Comparison of ENCODE assay signal across 24 cellular contexts in genomic region chr2:43825841-43826240, GRCh38. TPM values are rescaled to one million over a fixed set of nuclear protein-coding genes. Genes with fewer than 3 reads are reported as not detected.
DNase-seq lines count a peak whose midpoint lies in the region; ATAC-seq, FAIRE-seq and TF ChIP-seq lines count a peak whose summit lies in the region.
"Had no signal": no experiment of that assay in that cellular context is flagged by ENCODE, and none has a peak within 500 bp of the region (broad histone marks: within the 10 kb centered on the region; RNA-seq: fewer than 3 reads in every experiment).

No MANE protein-coding gene starts in this region.

- H3K36me3 ChIP-seq in esophagus muscularis mucosa, result no peaks in the 10 kb centered on the region
- H3K36me3 ChIP-seq in HepG2 (replicated peaks in 1 of 2; ENCODE audit: control insufficient read depth in 1 of 2, insufficient read depth in 2 of 2, low read length in 2 of 2), result peaks cover 26 to 60% of the 10 kb centered on the region in 2 experiments
- H3K36me3 ChIP-seq in naive thymus-derived CD4-positive, alpha-beta T cell (ENCODE audit: control insufficient read depth in 2 of 3, insufficient read depth in 3 of 3, low read length in 3 of 3), result no peaks in the 10 kb centered on the region
- H3K36me3 ChIP-seq: HAP-1 had no signal

- intact Hi-C loops in esophagus muscularis mucosa (cut with DNase I) (no loop called here), HepG2 (cut with micrococcal nuclease; ENCODE audit: unreplicated experiment) (no loop called here)
- intact Hi-C loops in activated T-helper 2 cell treated with anti-CD3 and anti-CD28 coated beads, Interferon-gamma antibody, Interleukin-2, Interleukin-4, amounts not matched to agents 10 μg/mL and 5 μg/mL and 100 μg/mL, durations not matched to agents 14 hours and 24 hours and 36 hours (cut with micrococcal nuclease), result no loop called here
- intact Hi-C loops in naive thymus-derived CD4-positive, alpha-beta T cell (cut with micrococcal nuclease), result no loop called here

- FAIRE-seq in HepG2 (lab: Jason Lieb, UNC), result no peak
- FAIRE-seq: GM12891, GM18507, H54 had no signal

- H3K4me1 Mint-ChIP-seq in osteocyte (ENCODE audit: unreplicated experiment), result no peaks in the 10 kb centered on the region
- no peaks in the 10 kb centered on the region for H3K4me1 Mint-ChIP-seq in activated T-helper 2 cell treated with anti-CD3 and anti-CD28 coated beads, Interferon-gamma antibody, Interleukin-2, Interleukin-4, amounts not matched to agents 10 μg/mL and 5 μg/mL and 100 μg/mL, durations not matched to agents 14 hours and 24 hours and 36 hours (ENCODE audit: low read depth)
- H3K4me1 Mint-ChIP-seq in naive thymus-derived CD4-positive, alpha-beta T cell, result peaks cover 0 to 3% (median 0%) of the 10 kb centered on the region in 7 donors
- H3K4me1 Mint-ChIP-seq: CD4-positive, alpha-beta memory T cell had no signal

- no peak overlapping the region for H3K27ac Mint-ChIP-seq in osteocyte (ENCODE audit: unreplicated experiment)
- no peak overlapping the region for H3K27ac Mint-ChIP-seq in activated T-helper 2 cell treated with anti-CD3 and anti-CD28 coated beads, Interferon-gamma antibody, Interleukin-2, Interleukin-4, amounts not matched to agents 10 μg/mL and 5 μg/mL and 100 μg/mL, durations not matched to agents 14 hours and 24 hours and 36 hours
- no peak overlapping the region for H3K27ac Mint-ChIP-seq in naive thymus-derived CD4-positive, alpha-beta T cell
- H3K27ac Mint-ChIP-seq: CD4-positive, alpha-beta memory T cell; HFFc6 had no signal

- H3K27ac ChIP-seq in esophagus muscularis mucosa (replicated peaks in 1 of 4) (no peak overlapping the region), HepG2 (ENCODE audit: extremely low read length, insufficient read depth, low read length) (no peak overlapping the region)
- H3K27ac ChIP-seq in naive thymus-derived CD4-positive, alpha-beta T cell (ENCODE audit: low read depth, low read length), result no peak overlapping the region

- CTCF ChIA-PET in HepG2 (lab: Yijun Ruan, JAX; ENCODE audit: low intra/inter-chr PET ratio, low total read pairs), result no interaction called here
- CTCF ChIA-PET in naive thymus-derived CD4-positive, alpha-beta T cell (lab: Charles Lee), result no interaction called here

- H3K9me3 ChIP-seq in esophagus muscularis mucosa (no peaks in the 10 kb centered on the region), HepG2 (ENCODE audit: low read length) (no peaks in the 10 kb centered on the region)
- H3K9me3 ChIP-seq in naive thymus-derived CD4-positive, alpha-beta T cell (ENCODE audit: control insufficient read depth in 2 of 3, low read length in 3 of 3), result no peaks in the 10 kb centered on the region
- H3K9me3 ChIP-seq: HAP-1 had no signal

- BruUV-seq in HepG2 (replicated peaks; lab: Mats Ljungman, UMichigan), result no TSS peak

- H3K4me1 ChIP-seq in esophagus muscularis mucosa, result no peaks in the 10 kb centered on the region
- peaks cover 11% of the 10 kb centered on the region; the same call in 1 of the 2 replicates for H3K4me1 ChIP-seq in HepG2 (ENCODE audit: insufficient read depth, low read length)
- no peaks in the 10 kb centered on the region for H3K4me1 ChIP-seq in naive thymus-derived CD4-positive, alpha-beta T cell (ENCODE audit: control insufficient read depth in 2 of 2, insufficient read depth in 2 of 2, low read length in 2 of 2)
- H3K4me1 ChIP-seq: HAP-1 had no signal

- H3K27me3 Mint-ChIP-seq in osteocyte (ENCODE audit: unreplicated experiment), result peaks cover 47% of the 10 kb centered on the region
- H3K27me3 Mint-ChIP-seq in activated T-helper 2 cell treated with anti-CD3 and anti-CD28 coated beads, Interferon-gamma antibody, Interleukin-2, Interleukin-4, amounts not matched to agents 10 μg/mL and 5 μg/mL and 100 μg/mL, durations not matched to agents 14 hours and 24 hours and 36 hours (ENCODE audit: low read depth), result peaks cover 15% of the 10 kb centered on the region
- peaks cover 26 to 46% (median 32%) of the 10 kb centered on the region in 5 donors for H3K27me3 Mint-ChIP-seq in naive thymus-derived CD4-positive, alpha-beta T cell

- H3K9ac ChIP-seq in HepG2 (ENCODE audit: insufficient read depth, low read depth, low read length), result no peak overlapping the region

- H2AFZ ChIP-seq in HepG2 (ENCODE audit: low read length), result no peak overlapping the region

- H3K36me3 Mint-ChIP-seq in osteocyte (ENCODE audit: unreplicated experiment), result no peaks in the 10 kb centered on the region
- H3K36me3 Mint-ChIP-seq in activated T-helper 2 cell treated with anti-CD3 and anti-CD28 coated beads, Interferon-gamma antibody, Interleukin-2, Interleukin-4, amounts not matched to agents 10 μg/mL and 5 μg/mL and 100 μg/mL, durations not matched to agents 14 hours and 24 hours and 36 hours (ENCODE audit: low read depth), result no peaks in the 10 kb centered on the region
- peaks cover 0 to 3% (median 0%) of the 10 kb centered on the region in 5 donors for H3K36me3 Mint-ChIP-seq in naive thymus-derived CD4-positive, alpha-beta T cell
- H3K36me3 Mint-ChIP-seq: CD4-positive, alpha-beta memory T cell had no signal

- no peak overlapping the region for H3K4me2 ChIP-seq in HepG2 (ENCODE audit: low read depth, low read length)

- TF ChIP-seq POLR2A in esophagus muscularis mucosa (IDR thresholded peaks at IDR 0.05; ENCODE audit: low read depth) (no peak), HepG2 (IDR thresholded peaks at IDR 0.05; ENCODE audit: insufficient read depth in 1 of 2, low read depth in 2 of 2, low read length in 2 of 2) (no peak)

- TF ChIP-seq CTCF in esophagus muscularis mucosa (IDR thresholded peaks at IDR 0.05) (no peak), HepG2 (CRISPR knock-in tag; IDR thresholded peaks at IDR 0.05) (no peak), osteocyte (IDR thresholded peaks at IDR 0.05) (no peak)

- no peak; the same call in 2 of the 3 replicates for ATAC-seq in HepG2
- ATAC-seq in naive thymus-derived CD4-positive, alpha-beta T cell, result no peak

- 72% methylated on average over 3 of the region's 3 CpGs for WGBS in esophagus muscularis mucosa
- WGBS in HepG2 (ENCODE audit: low lambda C conversion rate), result 50% methylated on average over 3 of the region's 3 CpGs

- in situ Hi-C loops in HepG2 (cut with HindIII; ENCODE audit: extremely low pct_ligation_motif_present, low pct_unique_long_range_greater_than_20kb), result no loop called here

- no peak for TF ChIP-seq RAD21 in HepG2 (CRISPR knock-in tag; IDR thresholded peaks at IDR 0.05)

- H3K79me2 ChIP-seq in HepG2 (ENCODE audit: insufficient read depth, low read length), result no peaks in the 10 kb centered on the region

- no peaks in the 10 kb centered on the region for H3K9me3 Mint-ChIP-seq in osteocyte (ENCODE audit: unreplicated experiment)
- H3K9me3 Mint-ChIP-seq in activated T-helper 2 cell treated with anti-CD3 and anti-CD28 coated beads, Interferon-gamma antibody, Interleukin-2, Interleukin-4, amounts not matched to agents 10 μg/mL and 5 μg/mL and 100 μg/mL, durations not matched to agents 14 hours and 24 hours and 36 hours, result no peaks in the 10 kb centered on the region
- H3K9me3 Mint-ChIP-seq in naive thymus-derived CD4-positive, alpha-beta T cell, result peaks cover 0 to 3% (median 0%) of the 10 kb centered on the region in 11 donors
- H3K9me3 Mint-ChIP-seq: CD4-positive, alpha-beta memory T cell; HFFc6 had no signal

- H3K27me3 ChIP-seq in esophagus muscularis mucosa (peaks cover 0 to 11% (median 0%) of the 10 kb centered on the region in 4 donors), HepG2 (ENCODE audit: control insufficient read depth in 1 of 2, insufficient read depth in 2 of 2, low read length in 2 of 2) (no peaks in the 10 kb centered on the region)
- H3K27me3 ChIP-seq in naive thymus-derived CD4-positive, alpha-beta T cell (ENCODE audit: control insufficient read depth in 2 of 2, insufficient read depth in 2 of 2, low read length in 2 of 2), result no peaks in the 10 kb centered on the region

- DNase-seq in esophagus muscularis mucosa (ENCODE audit: extremely low spot score), result peak; percentile 45
- no peak for DNase-seq in HepG2 (ENCODE audit: low spot score)
- peak; percentile 45 for DNase-seq in mesenteric fat pad (ENCODE audit: low spot score)
- no peak for DNase-seq in osteocyte (ENCODE audit: extremely low spot score, unreplicated experiment)
- DNase-seq in activated T-helper 2 cell treated with anti-CD3 and anti-CD28 coated beads, Interferon-gamma antibody, Interleukin-2, Interleukin-4, amounts not matched to agents 10 μg/mL and 5 μg/mL and 100 μg/mL, durations not matched to agents 14 hours and 24 hours and 36 hours (ENCODE audit: low spot score), result no peak
- DNase-seq in naive thymus-derived CD4-positive, alpha-beta T cell, result no peak
- DNase-seq: C1 segment of cervical spinal cord; Calu3; CD4-positive, alpha-beta memory T cell; COR-L47; DMS53; DMS79 treated with DMSO at 0.1 percent for 48 hours; GF-D8; GOT3; HFFc6 had no signal

- POLR2A ChIA-PET in HepG2 (lab: Yijun Ruan, JAX), result interaction anchor here (1.4 to 2.1 kb wide), 3 partner anchors 11 to 20 kb away, joined by 3 to 7 read pairs (median 3); partner anchors contain the start of genes ABCG5 and ABCG8
- POLR2A ChIA-PET in naive thymus-derived CD4-positive, alpha-beta T cell (lab: Charles Lee), result no interaction called here

- TF ChIP-seq EP300 in esophagus muscularis mucosa (IDR thresholded peaks at IDR 0.05) (no peak), HepG2 (IDR thresholded peaks at IDR 0.05; ENCODE audit: low read depth in 2 of 2, low read length in 2 of 2) (no peak), HepG2 (CRISPR knock-in tag; IDR thresholded peaks at IDR 0.05; ENCODE audit: borderline replicate concordance) (no peak)

- H4K20me1 ChIP-seq in HepG2 (ENCODE audit: insufficient read depth, low read length), result no peaks in the 10 kb centered on the region

- H3K4me3 Mint-ChIP-seq in osteocyte (ENCODE audit: unreplicated experiment), result no peak overlapping the region
- no peak overlapping the region for H3K4me3 Mint-ChIP-seq in activated T-helper 2 cell treated with anti-CD3 and anti-CD28 coated beads, Interferon-gamma antibody, Interleukin-2, Interleukin-4, amounts not matched to agents 10 μg/mL and 5 μg/mL and 100 μg/mL, durations not matched to agents 14 hours and 24 hours and 36 hours (ENCODE audit: low read depth)
- no peak overlapping the region for H3K4me3 Mint-ChIP-seq in naive thymus-derived CD4-positive, alpha-beta T cell
- H3K4me3 Mint-ChIP-seq: CD4-positive, alpha-beta memory T cell; HFFc6 had no signal

- H3K4me3 ChIP-seq in esophagus muscularis mucosa, result no peak overlapping the region
- H3K4me3 ChIP-seq in HepG2 (replicated peaks in 1 of 3; ENCODE audit: insufficient read depth in 1 of 3, low read depth in 2 of 3, low read length in 3 of 3), result no peak overlapping the region
- no peak overlapping the region for H3K4me3 ChIP-seq in naive thymus-derived CD4-positive, alpha-beta T cell (ENCODE audit: low read length)
- H3K4me3 ChIP-seq: HAP-1 had no signal

RNA-seq across cellular contexts. Expression of gene ABCG5, which starts 12.8 kb away (rescaled TPM):
- total RNA-seq in esophagus muscularis mucosa (not detected), HepG2 (2016; rRNA removed; fragmentation: Illumina TruSeq; extraction: Trizol) (5.8 and 15.1 TPM in 2 replicates), mesenteric fat pad (not detected), osteocyte (not detected in 2 replicates)
- 5.3 and 5.7 TPM in 2 replicates for total RNA-seq in HepG2 (2016; cell fraction: cytosol; rRNA removed; fragmentation: Illumina TruSeq; extraction: Trizol; ENCODE audit: low read depth)
- total RNA-seq in HepG2 (2016; cell fraction: insoluble cytoplasmic fraction; rRNA removed; fragmentation: Illumina TruSeq; extraction: Trizol), result 5.6 and 16.0 TPM in 2 replicates
- 7.7 and 8.7 TPM in 2 replicates for total RNA-seq in HepG2 (2016; cell fraction: membrane; rRNA removed; fragmentation: Illumina TruSeq; extraction: Trizol)
- total RNA-seq in HepG2 (2016; cell fraction: nucleus; rRNA removed; fragmentation: Illumina TruSeq; extraction: Trizol), result 23.5 and 27.9 TPM in 2 replicates
- polyA plus RNA-seq in HepG2 (2011; rRNA removed), result 38.8 and 39.0 TPM in 2 replicates
- 12.7 and 15.4 TPM in 2 replicates for polyA plus RNA-seq in HepG2 (2011; cell fraction: cytosol; rRNA removed)
- 217 and 232 TPM in 2 replicates for polyA plus RNA-seq in HepG2 (2011; cell fraction: nucleus; rRNA removed)
- polyA plus RNA-seq in HepG2 (2012), result 20.2 and 28.6 TPM in 2 replicates
- polyA plus RNA-seq in HepG2 (2016; cell fraction: cytosol; fragmentation: Illumina TruSeq; extraction: Trizol; ENCODE audit: low read depth), result 3.8 and 4.6 TPM in 2 replicates
- polyA plus RNA-seq in HepG2 (2016; cell fraction: insoluble cytoplasmic fraction; fragmentation: Illumina TruSeq; extraction: Trizol; ENCODE audit: low read depth), result 5.9 and 6.3 TPM in 2 replicates
- polyA plus RNA-seq in HepG2 (2016; cell fraction: membrane; fragmentation: Illumina TruSeq; extraction: Trizol; ENCODE audit: low read depth), result 6.7 and 6.8 TPM in 2 replicates
- 70.1 and 70.4 TPM in 2 replicates for polyA plus RNA-seq in HepG2 (2016; cell fraction: nucleus; fragmentation: Illumina TruSeq; extraction: Trizol; ENCODE audit: insufficient read depth, low read depth)
- 18.3 TPM in 1 of 2 replicates, not detected in the other for polyA minus RNA-seq in HepG2 (2011; rRNA and poly(A)+ RNA removed; ENCODE audit: low replicate concordance)
- polyA minus RNA-seq in HepG2 (2011; cell fraction: cytosol; rRNA and poly(A)+ RNA removed), result 3.8 and 5.0 TPM in 2 replicates
- polyA minus RNA-seq in HepG2 (2011; cell fraction: nucleus; rRNA and poly(A)+ RNA removed), result 34.4 and 34.7 TPM in 2 replicates
- 0.14 TPM in 2 replicates for total RNA-seq in activated T-helper 2 cell treated with anti-CD3 and anti-CD28 coated beads, Interferon-gamma antibody, Interleukin-2, Interleukin-4, amounts not matched to agents 10 μg/mL and 5 μg/mL and 100 μg/mL, durations not matched to agents 14 hours and 24 hours and 36 hours
- total RNA-seq in naive thymus-derived CD4-positive, alpha-beta T cell, result not detected
- polyA plus RNA-seq in naive thymus-derived CD4-positive, alpha-beta T cell, result not detected
- total RNA-seq: A172; A673; CD4-positive, alpha-beta memory T cell; Daoy; G401; HFFc6 had no signal
- polyA plus RNA-seq: BJ; CD4-positive, alpha-beta memory T cell had no signal

RNA-seq across cellular contexts. Expression of gene ABCG8, which starts 12.9 kb away (rescaled TPM):
- total RNA-seq in esophagus muscularis mucosa (not detected), HepG2 (2016; rRNA removed; fragmentation: Illumina TruSeq; extraction: Trizol) (6.8 and 8.8 TPM in 2 replicates), mesenteric fat pad (not detected), osteocyte (not detected in 2 replicates)
- 0.88 and 1.2 TPM in 2 replicates for total RNA-seq in HepG2 (2016; cell fraction: cytosol; rRNA removed; fragmentation: Illumina TruSeq; extraction: Trizol; ENCODE audit: low read depth)
- 6.9 and 9.5 TPM in 2 replicates for total RNA-seq in HepG2 (2016; cell fraction: insoluble cytoplasmic fraction; rRNA removed; fragmentation: Illumina TruSeq; extraction: Trizol)
- total RNA-seq in HepG2 (2016; cell fraction: membrane; rRNA removed; fragmentation: Illumina TruSeq; extraction: Trizol), result 4.1 and 4.5 TPM in 2 replicates
- total RNA-seq in HepG2 (2016; cell fraction: nucleus; rRNA removed; fragmentation: Illumina TruSeq; extraction: Trizol), result 14.4 and 15.5 TPM in 2 replicates
- polyA plus RNA-seq in HepG2 (2011; rRNA removed), result 8.1 and 10.0 TPM in 2 replicates
- 6.5 and 7.5 TPM in 2 replicates for polyA plus RNA-seq in HepG2 (2011; cell fraction: cytosol; rRNA removed)
- 18.9 and 20.1 TPM in 2 replicates for polyA plus RNA-seq in HepG2 (2011; cell fraction: nucleus; rRNA removed)
- 8.7 and 11.5 TPM in 2 replicates for polyA plus RNA-seq in HepG2 (2012)
- 1.5 and 1.8 TPM in 2 replicates for polyA plus RNA-seq in HepG2 (2016; cell fraction: cytosol; fragmentation: Illumina TruSeq; extraction: Trizol; ENCODE audit: low read depth)
- polyA plus RNA-seq in HepG2 (2016; cell fraction: insoluble cytoplasmic fraction; fragmentation: Illumina TruSeq; extraction: Trizol; ENCODE audit: low read depth), result 6.3 and 8.4 TPM in 2 replicates
- polyA plus RNA-seq in HepG2 (2016; cell fraction: membrane; fragmentation: Illumina TruSeq; extraction: Trizol; ENCODE audit: low read depth), result 2.7 and 2.9 TPM in 2 replicates
- 23.7 and 27.2 TPM in 2 replicates for polyA plus RNA-seq in HepG2 (2016; cell fraction: nucleus; fragmentation: Illumina TruSeq; extraction: Trizol; ENCODE audit: insufficient read depth, low read depth)
- 0.05 and 27.2 TPM in 2 replicates for polyA minus RNA-seq in HepG2 (2011; rRNA and poly(A)+ RNA removed; ENCODE audit: low replicate concordance)
- polyA minus RNA-seq in HepG2 (2011; cell fraction: cytosol; rRNA and poly(A)+ RNA removed), result 6.4 and 6.6 TPM in 2 replicates
- 12.2 and 14.0 TPM in 2 replicates for polyA minus RNA-seq in HepG2 (2011; cell fraction: nucleus; rRNA and poly(A)+ RNA removed)
- total RNA-seq in activated T-helper 2 cell treated with anti-CD3 and anti-CD28 coated beads, Interferon-gamma antibody, Interleukin-2, Interleukin-4, amounts not matched to agents 10 μg/mL and 5 μg/mL and 100 μg/mL, durations not matched to agents 14 hours and 24 hours and 36 hours, result 0.23 TPM in 2 replicates
- total RNA-seq in naive thymus-derived CD4-positive, alpha-beta T cell, result not detected
- polyA plus RNA-seq in naive thymus-derived CD4-positive, alpha-beta T cell, result under 1 TPM in 1 of 2 donors, not detected in 1; 0.11 TPM
- total RNA-seq: A172; A673; CD4-positive, alpha-beta memory T cell; Daoy; G401; HFFc6 had no signal
- polyA plus RNA-seq: BJ had no signal

RNA-seq across cellular contexts. Expression of gene DYNC2LI1, which starts 52.0 kb away (rescaled TPM):
- total RNA-seq in esophagus muscularis mucosa (10 to 100 TPM; 15.6 to 19.1 (median 17.7) TPM), HepG2 (2016; rRNA removed; fragmentation: Illumina TruSeq; extraction: Trizol) (23.2 and 27.9 TPM in 2 replicates), mesenteric fat pad (7.4 TPM), osteocyte (16.7 and 18.4 TPM in 2 replicates)
- total RNA-seq in HepG2 (2016; cell fraction: cytosol; rRNA removed; fragmentation: Illumina TruSeq; extraction: Trizol; ENCODE audit: low read depth), result 7.3 and 9.1 TPM in 2 replicates
- total RNA-seq in HepG2 (2016; cell fraction: insoluble cytoplasmic fraction; rRNA removed; fragmentation: Illumina TruSeq; extraction: Trizol), result 23.5 and 32.2 TPM in 2 replicates
- 7.6 and 7.9 TPM in 2 replicates for total RNA-seq in HepG2 (2016; cell fraction: membrane; rRNA removed; fragmentation: Illumina TruSeq; extraction: Trizol)
- 15.5 and 17.2 TPM in 2 replicates for total RNA-seq in HepG2 (2016; cell fraction: nucleus; rRNA removed; fragmentation: Illumina TruSeq; extraction: Trizol)
- 10.2 and 16.9 TPM in 2 replicates for polyA plus RNA-seq in HepG2 (2011; rRNA removed)
- 5.3 and 8.1 TPM in 2 replicates for polyA plus RNA-seq in HepG2 (2011; cell fraction: cytosol; rRNA removed)
- 4.8 and 7.3 TPM in 2 replicates for polyA plus RNA-seq in HepG2 (2011; cell fraction: nucleus; rRNA removed)
- 10.8 and 15.5 TPM in 2 replicates for polyA plus RNA-seq in HepG2 (2012)
- 2.7 TPM in 2 replicates for polyA plus RNA-seq in HepG2 (2016; cell fraction: cytosol; fragmentation: Illumina TruSeq; extraction: Trizol; ENCODE audit: low read depth)
- polyA plus RNA-seq in HepG2 (2016; cell fraction: insoluble cytoplasmic fraction; fragmentation: Illumina TruSeq; extraction: Trizol; ENCODE audit: low read depth), result 30.8 and 44.1 TPM in 2 replicates
- polyA plus RNA-seq in HepG2 (2016; cell fraction: membrane; fragmentation: Illumina TruSeq; extraction: Trizol; ENCODE audit: low read depth), result 4.5 and 4.8 TPM in 2 replicates
- 18.5 and 19.3 TPM in 2 replicates for polyA plus RNA-seq in HepG2 (2016; cell fraction: nucleus; fragmentation: Illumina TruSeq; extraction: Trizol; ENCODE audit: insufficient read depth, low read depth)
- polyA minus RNA-seq in HepG2 (2011; rRNA and poly(A)+ RNA removed; ENCODE audit: low replicate concordance), result 1.3 and 1.4 TPM in 2 replicates
- 6.3 and 8.7 TPM in 2 replicates for polyA minus RNA-seq in HepG2 (2011; cell fraction: cytosol; rRNA and poly(A)+ RNA removed)
- polyA minus RNA-seq in HepG2 (2011; cell fraction: nucleus; rRNA and poly(A)+ RNA removed), result 12.1 and 18.2 TPM in 2 replicates
- total RNA-seq in activated T-helper 2 cell treated with anti-CD3 and anti-CD28 coated beads, Interferon-gamma antibody, Interleukin-2, Interleukin-4, amounts not matched to agents 10 μg/mL and 5 μg/mL and 100 μg/mL, durations not matched to agents 14 hours and 24 hours and 36 hours, result 67.7 and 71.6 TPM in 2 replicates
- total RNA-seq in naive thymus-derived CD4-positive, alpha-beta T cell, result 1 to 10 TPM; 1.9 to 6.1 (median 5.1) TPM
- polyA plus RNA-seq in naive thymus-derived CD4-positive, alpha-beta T cell, result 1 to 10 TPM; 5.6 to 7.8 TPM

Comparison
In these comparisons a context has a peak if more than half of its experiments do, and no peak if none do; other contexts are left out.
1. DNase-seq: peak in esophagus muscularis mucosa (single experiment) and mesenteric fat pad (single experiment); none in HepG2 (single experiment), osteocyte (single experiment), activated T-helper 2 cell treated with anti-CD3 and anti-CD28 coated beads, Interferon-gamma antibody, Interleukin-2, Interleukin-4, amounts not matched to agents 10 μg/mL and 5 μg/mL and 100 μg/mL, durations not matched to agents 14 hours and 24 hours and 36 hours (single experiment) and naive thymus-derived CD4-positive, alpha-beta T cell (0 of 9).